Comparison of ENCODE assay signal across 25 cellular contexts in genomic region chr7:422886-423225, GRCh38.
DNase-seq lines count a peak whose midpoint lies in the region; ATAC-seq, FAIRE-seq and TF ChIP-seq lines count a peak whose summit lies in the region.
"Had no signal": no experiment of that assay in that cellular context is flagged by ENCODE, and none has a peak within 500 bp of the region (broad histone marks: within the 10 kb centered on the region; RNA-seq: fewer than 3 reads in every experiment).

No MANE protein-coding gene starts in this region.

- peak in 2 of 3 donors; percentile 9 to 46 for DNase-seq in right lobe of liver
- no peak for DNase-seq in HepG2 (ENCODE audit: low spot score)
- peak; percentile 79 for DNase-seq in chondrocyte (ENCODE audit: low spot score)
- no peak for DNase-seq in neuronal stem cell (ENCODE audit: low spot score)
- peak; percentile 31 to 53 for DNase-seq in aorta
- DNase-seq in hepatocyte (ENCODE audit: low spot score), result no peak
- DNase-seq in NCI-H526 treated with DMSO at 0.1 percent for 48 hours (lab: John Stamatoyannopoulos, UW), result no peak
- no peak for DNase-seq in NCI-H2171 treated with DMSO at 0.1 percent for 48 hours (lab: John Stamatoyannopoulos, UW)
- DNase-seq: 8988T; ACHN; AML-193; BE2C; Caco-2; CD4-positive, CD25-positive, alpha-beta regulatory T cell; CD8-positive, alpha-beta T cell; DMS153; DND-41; GM23248; H9 had no signal

- no peak overlapping the region for H3K4me3 Mint-ChIP-seq in chondrocyte (ENCODE audit: unreplicated experiment)
- H3K4me3 Mint-ChIP-seq: CD4-positive, CD25-positive, alpha-beta regulatory T cell; CD8-positive, alpha-beta T cell; H9 had no signal

- no peak overlapping the region for H2BK15ac ChIP-seq in neuronal stem cell (ENCODE audit: low read length)

- H3K36me3 Mint-ChIP-seq in chondrocyte (ENCODE audit: low read depth), result peaks cover 5% of the 10 kb centered on the region
- H3K36me3 Mint-ChIP-seq: CD4-positive, CD25-positive, alpha-beta regulatory T cell; CD8-positive, alpha-beta T cell had no signal

- no peak overlapping the region for H2BK120ac ChIP-seq in neuronal stem cell (ENCODE audit: low read depth, low read length)

- in situ Hi-C loops in HepG2 (cut with HindIII; ENCODE audit: extremely low pct_ligation_motif_present, low pct_unique_long_range_greater_than_20kb), result loop anchor here (5.0 kb wide), 1 partner anchor 91 kb away; no protein-coding TSS in a partner anchor

- no TSS peak for BruUV-seq in HepG2 (replicated peaks; lab: Mats Ljungman, UMichigan)

- H2BK5ac ChIP-seq in neuronal stem cell (ENCODE audit: low read length), result peak overlapping the region; percentile 53

- H3K23ac ChIP-seq in neuronal stem cell (ENCODE audit: low read depth, low read length, poor library complexity), result peak overlapping the region; percentile 55

- peak overlapping the region; percentile 73 for H2BK12ac ChIP-seq in neuronal stem cell (ENCODE audit: low read length)

- no peak for TF ChIP-seq RAD21 in HepG2 (CRISPR knock-in tag; IDR thresholded peaks at IDR 0.05)

- H3K27me3 ChIP-seq in right lobe of liver (no peaks in the 10 kb centered on the region), HepG2 (ENCODE audit: control insufficient read depth in 1 of 2, insufficient read depth in 2 of 2, low read length in 2 of 2) (peaks cover 20 to 62% of the 10 kb centered on the region in 2 experiments; a peak in 4 of 5 replicates), neuronal stem cell (ENCODE audit: control insufficient read depth in 3 of 3, insufficient read depth in 3 of 3, low read depth in 1 of 3, low read length in 3 of 3) (peaks cover 0 to 5% (median 0%) of the 10 kb centered on the region in 3 experiments), aorta (ENCODE audit: control insufficient read depth in 1 of 2, insufficient read depth in 2 of 2, low read length in 1 of 2) (no peaks in the 10 kb centered on the region), hepatocyte (no peaks in the 10 kb centered on the region)
- H3K27me3 ChIP-seq: BE2C had no signal

- intact Hi-C loops in right lobe of liver (cut with DNase I) (no loop called here), HepG2 (cut with micrococcal nuclease; ENCODE audit: unreplicated experiment) (loop anchor here (1.0 to 10.0 kb wide), 2 partner anchors 48 to 90 kb away; no protein-coding TSS in a partner anchor), aorta (cut with DNase I) (no loop called here)

- 100% methylated on average over 3 of the region's 15 CpGs for WGBS in right lobe of liver (ENCODE audit: insufficient coverage, low coverage, low lambda C conversion rate, missing lambda C conversion rate)
- WGBS in HepG2 (ENCODE audit: low lambda C conversion rate), result 76% methylated on average over 11 of the region's 15 CpGs
- WGBS in neuronal stem cell (ENCODE audit: extremely low coverage in 2 of 2, insufficient read length in 2 of 2, insufficient replicate concordance in 1 of 2), 2 donors, result no CpG with 5 or more reads among the region's 15 CpGs
- WGBS in aorta, 2 donors, result 90 to 92% methylated on average over 15 of the region's 15 CpGs
- WGBS in hepatocyte (ENCODE audit: low lambda C conversion rate, missing lambda C conversion rate), result 97% methylated on average over 15 of the region's 15 CpGs

- TF ChIP-seq POLR2A in right lobe of liver (IDR thresholded peaks at IDR 0.05) (no peak), HepG2 (IDR thresholded peaks at IDR 0.05; ENCODE audit: insufficient read depth in 1 of 2, low read depth in 2 of 2, low read length in 2 of 2) (no peak)

- ATAC-seq in right lobe of liver (no peak), HepG2 (no peak), aorta (ENCODE audit: low FRiP score) (no peak)
- ATAC-seq: CD8-positive, alpha-beta T cell; HCT116 had no signal

- no peak overlapping the region for H3K14ac ChIP-seq in neuronal stem cell (ENCODE audit: low read length)

- no peaks in the 10 kb centered on the region for H4K20me1 ChIP-seq in HepG2 (ENCODE audit: insufficient read depth, low read length)
- no peaks in the 10 kb centered on the region for H4K20me1 ChIP-seq in hepatocyte (ENCODE audit: insufficient read depth, poor library complexity, severe bottlenecking)

- H3K27ac Mint-ChIP-seq in chondrocyte (ENCODE audit: unreplicated experiment), result no peak overlapping the region
- H3K27ac Mint-ChIP-seq: CD4-positive, CD25-positive, alpha-beta regulatory T cell; CD8-positive, alpha-beta T cell; H9 had no signal

- peaks cover 2% of the 10 kb centered on the region for H3K79me1 ChIP-seq in neuronal stem cell (ENCODE audit: low read depth, low read length)

- FAIRE-seq in HepG2 (lab: Jason Lieb, UNC), result no peak
- FAIRE-seq: A549, G401.6, GM12892, H1 had no signal

- H3K79me2 ChIP-seq in HepG2 (ENCODE audit: insufficient read depth, low read length) (no peaks in the 10 kb centered on the region), hepatocyte (no peaks in the 10 kb centered on the region)

- no peaks in the 10 kb centered on the region for H3K4me1 ChIP-seq in right lobe of liver
- no peaks in the 10 kb centered on the region for H3K4me1 ChIP-seq in HepG2 (ENCODE audit: insufficient read depth, low read length)
- H3K4me1 ChIP-seq in neuronal stem cell (ENCODE audit: control insufficient read depth in 2 of 2, insufficient read depth in 1 of 2, low read depth in 1 of 2, low read length in 2 of 2), result peaks cover 0 to 7% of the 10 kb centered on the region in 2 donors
- no peaks in the 10 kb centered on the region for H3K4me1 ChIP-seq in aorta (ENCODE audit: control insufficient read depth in 1 of 2, insufficient read depth in 2 of 2, low read length in 2 of 2)
- no peaks in the 10 kb centered on the region for H3K4me1 ChIP-seq in hepatocyte (ENCODE audit: insufficient read depth)
- H3K4me1 ChIP-seq: A549, BE2C, Caco-2 had no signal

- peaks cover 4% of the 10 kb centered on the region for H3K9me3 Mint-ChIP-seq in chondrocyte (ENCODE audit: low read depth)

- H4K8ac ChIP-seq in neuronal stem cell (ENCODE audit: low read depth, low read length), result no peak overlapping the region

- H3K4me3 ChIP-seq in right lobe of liver (no peak overlapping the region), HepG2 (replicated peaks in 1 of 3; ENCODE audit: insufficient read depth in 1 of 3, low read depth in 2 of 3, low read length in 3 of 3) (no peak overlapping the region), neuronal stem cell (ENCODE audit: low read length in 2 of 2) (no peak overlapping the region), aorta (ENCODE audit: low read length in 2 of 2) (no peak overlapping the region), hepatocyte (no peak overlapping the region)
- H3K4me3 ChIP-seq: A549, GM23248 had no signal

- H3K36me3 ChIP-seq in right lobe of liver (no peaks in the 10 kb centered on the region), HepG2 (replicated peaks in 1 of 2; ENCODE audit: control insufficient read depth in 1 of 2, insufficient read depth in 2 of 2, low read length in 2 of 2) (no peaks in the 10 kb centered on the region), neuronal stem cell (replicated peaks in 1 of 2; ENCODE audit: control insufficient read depth in 2 of 2, insufficient read depth in 2 of 2, low read length in 2 of 2) (no peaks in the 10 kb centered on the region), aorta (ENCODE audit: control insufficient read depth in 1 of 2, insufficient read depth in 2 of 2, low read length in 1 of 2) (no peaks in the 10 kb centered on the region), hepatocyte (replicated peaks; ENCODE audit: insufficient read depth, low read depth) (no peaks in the 10 kb centered on the region)
- H3K36me3 ChIP-seq: BE2C had no signal

- peaks cover 11% of the 10 kb centered on the region for H3K4me1 Mint-ChIP-seq in chondrocyte (ENCODE audit: low read depth)
- H3K4me1 Mint-ChIP-seq: CD4-positive, CD25-positive, alpha-beta regulatory T cell had no signal

- TF ChIP-seq EP300 in HepG2 (IDR thresholded peaks at IDR 0.05; ENCODE audit: low read depth in 2 of 2, low read length in 2 of 2) (no peak), HepG2 (CRISPR knock-in tag; IDR thresholded peaks at IDR 0.05; ENCODE audit: borderline replicate concordance) (no peak)

- TF ChIP-seq CTCF in right lobe of liver (IDR thresholded peaks at IDR 0.05), result no peak
- TF ChIP-seq CTCF in HepG2 (CRISPR knock-in tag; IDR thresholded peaks at IDR 0.05), result no peak
- no peak for TF ChIP-seq CTCF in chondrocyte (IDR thresholded peaks at IDR 0.05)
- TF ChIP-seq CTCF in hepatocyte (IDR thresholded peaks at IDR 0.05; ENCODE audit: poor library complexity), result no peak

- H4K91ac ChIP-seq in neuronal stem cell (ENCODE audit: low read depth, low read length, poor library complexity), result no peak overlapping the region

- no peak overlapping the region for H3K4me2 ChIP-seq in HepG2 (ENCODE audit: low read depth, low read length)
- H3K4me2 ChIP-seq in neuronal stem cell (ENCODE audit: insufficient read depth, low read length, poor library complexity, severe bottlenecking), result no peak overlapping the region
- no peak overlapping the region for H3K4me2 ChIP-seq in hepatocyte
- H3K4me2 ChIP-seq: A549 had no signal

- H3K9ac ChIP-seq in HepG2 (ENCODE audit: insufficient read depth, low read depth, low read length) (no peak overlapping the region), neuronal stem cell (ENCODE audit: low read depth, low read length, poor library complexity) (no peak overlapping the region)
- H3K9ac ChIP-seq: GM23248 had no signal

- H3K27me3 Mint-ChIP-seq in chondrocyte (ENCODE audit: low read depth), result no peaks in the 10 kb centered on the region
- H3K27me3 Mint-ChIP-seq: CD4-positive, CD25-positive, alpha-beta regulatory T cell had no signal

- CTCF ChIA-PET in HepG2 (lab: Yijun Ruan, JAX; ENCODE audit: low intra/inter-chr PET ratio, low total read pairs), result no interaction called here

- H3K27ac ChIP-seq in right lobe of liver (no peak overlapping the region), HepG2 (ENCODE audit: extremely low read length, insufficient read depth, low read length) (no peak overlapping the region), neuronal stem cell (replicated peaks; ENCODE audit: low read length) (no peak overlapping the region), aorta (ENCODE audit: low read depth in 1 of 2, low read length in 2 of 2) (no peak overlapping the region), hepatocyte (no peak overlapping the region)
- H3K27ac ChIP-seq: A549, C4-2B, GM23248 had no signal

- no peak overlapping the region for H3K4ac ChIP-seq in neuronal stem cell (ENCODE audit: low read length)

- no peak overlapping the region for H3K18ac ChIP-seq in neuronal stem cell (ENCODE audit: low read length)

- H3K9me2 ChIP-seq in hepatocyte (replicated peaks; ENCODE audit: insufficient read depth), result no peaks in the 10 kb centered on the region

- H2AFZ ChIP-seq in HepG2 (ENCODE audit: low read length) (no peak overlapping the region), neuronal stem cell (ENCODE audit: low read length) (no peak overlapping the region), hepatocyte (no peak overlapping the region)
- H2AFZ ChIP-seq: GM23248 had no signal

- peak overlapping the region; percentile 97 for H2AK5ac ChIP-seq in neuronal stem cell (ENCODE audit: low read depth, low read length)

- H3K9me3 ChIP-seq in right lobe of liver (peaks cover 0 to 2% (median 0%) of the 10 kb centered on the region in 4 donors), HepG2 (ENCODE audit: low read length) (no peaks in the 10 kb centered on the region), neuronal stem cell (replicated peaks in 1 of 2; ENCODE audit: control insufficient read depth in 2 of 2, insufficient read depth in 1 of 2, low read depth in 1 of 2, low read length in 2 of 2) (peaks cover 1 to 13% of the 10 kb centered on the region in 2 donors), aorta (ENCODE audit: control insufficient read depth, low read length) (no peaks in the 10 kb centered on the region), hepatocyte (ENCODE audit: low read depth) (no peaks in the 10 kb centered on the region)
- H3K9me3 ChIP-seq: A549, BE2C had no signal

- POLR2A ChIA-PET in HepG2 (lab: Yijun Ruan, JAX), result no interaction called here

Comparison
In these comparisons a context has a peak if more than half of its experiments do, and no peak if none do; other contexts are left out.
1. DNase-seq: peak in right lobe of liver (2 of 3), chondrocyte (single experiment) and aorta (2 of 2); none in HepG2 (single experiment), neuronal stem cell (single experiment), hepatocyte (single experiment), NCI-H526 treated with DMSO at 0.1 percent for 48 hours (single experiment) and NCI-H2171 treated with DMSO at 0.1 percent for 48 hours (single experiment).